In the genomic region with DNA sequence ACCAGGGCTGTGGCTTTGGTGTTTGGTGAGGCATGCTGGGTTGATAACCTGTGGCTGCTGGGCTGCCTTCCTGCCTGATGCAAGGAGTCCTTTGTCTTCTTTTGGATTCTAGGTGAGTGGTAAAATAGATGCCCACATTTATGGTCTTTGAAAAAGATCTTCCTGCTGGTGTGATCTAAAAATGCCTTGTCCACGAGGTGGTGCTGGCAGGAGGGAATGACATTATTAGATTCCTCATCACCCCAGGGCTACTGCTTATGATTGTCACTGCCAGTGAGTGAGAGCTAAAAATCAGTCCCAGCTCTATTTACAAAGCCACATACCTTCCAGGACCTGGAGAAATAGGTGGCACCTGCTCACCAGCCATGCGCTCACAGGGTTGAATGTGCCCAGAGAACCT, we compare ENCODE assay signal across 18 cellular contexts.
DNase-seq lines count a peak whose midpoint lies in the region; ATAC-seq and TF ChIP-seq lines count a peak whose summit lies in the region.
"Had no signal": no experiment of that assay in that cellular context is flagged by ENCODE, and none has a peak within 500 bp of the region (broad histone marks: within the 10 kb centered on the region; RNA-seq: fewer than 3 reads in every experiment).

No MANE protein-coding gene starts in this region.

- no peaks in the 10 kb centered on the region for H3K79me2 ChIP-seq in mammary epithelial cell (ENCODE audit: insufficient read depth, low read length)

- H3K36me3 ChIP-seq in breast epithelium (no peaks in the 10 kb centered on the region), mammary epithelial cell (ENCODE audit: insufficient read depth, low read length) (no peaks in the 10 kb centered on the region)
- H3K36me3 ChIP-seq: pancreas, vagina had no signal

- in situ Hi-C loops in mammary epithelial cell (cut with MboI; ENCODE audit: low sequenced_read_pairs in 2 of 2) = loop anchor here (5.0 to 25.0 kb wide), 4 partner anchors 120 to 340 kb away; no protein-coding TSS in a partner anchor

- H2AFZ ChIP-seq in mammary epithelial cell (ENCODE audit: low read depth, low read length) = no peak overlapping the region

- intact Hi-C loops in MCF 10A (cut with micrococcal nuclease) (loop anchor here (1.0 to 10.0 kb wide), 2 partner anchors 32 to 337 kb away; no protein-coding TSS in a partner anchor), breast epithelium (cut with DNase I; ENCODE audit: low total_unique reads) (no loop called here), mammary epithelial cell (cut with micrococcal nuclease) (no loop called here)

- H3K4me1 ChIP-seq in breast epithelium = no peaks in the 10 kb centered on the region
- H3K4me1 ChIP-seq in mammary epithelial cell (ENCODE audit: insufficient read depth, low read length) = no peaks in the 10 kb centered on the region
- H3K4me1 ChIP-seq: pancreas, vagina had no signal

- H3K9ac ChIP-seq in mammary epithelial cell (ENCODE audit: insufficient read depth, low read length) = no peak overlapping the region

- H3K27me3 ChIP-seq in breast epithelium = no peaks in the 10 kb centered on the region
- peaks cover 5% of the 10 kb centered on the region for H3K27me3 ChIP-seq in mammary epithelial cell (ENCODE audit: insufficient read depth, low read length)
- H3K27me3 ChIP-seq: pancreas, vagina had no signal

- H3K27ac ChIP-seq in breast epithelium (no peak overlapping the region), mammary epithelial cell (ENCODE audit: insufficient read depth, low read depth, low read length) (no peak overlapping the region)
- H3K27ac ChIP-seq: pancreas, SK-N-MC, vagina had no signal

- CTCF ChIA-PET in MCF 10A (lab: Yijun Ruan, JAX) = interaction anchor here (0.6 to 9.8 kb wide), 4 partner anchors 120 to 384 kb away, joined by 3 to 279 read pairs (median 6); no protein-coding TSS in a partner anchor
- CTCF ChIA-PET in mammary epithelial cell (lab: Charles Lee; ENCODE audit: low non-redundant PET) = no interaction called here
- CTCF ChIA-PET in WTC11 (lab: Charles Lee) = interaction anchor here (0.6 to 1.0 kb wide), 2 partner anchors 121 to 314 kb away, joined by 3 to 4 read pairs; partner anchors contain the start of gene KALRN

- no TSS peak for BruUV-seq in MCF 10A (replicated peaks; lab: Mats Ljungman, UMichigan)
- BruUV-seq in mammary epithelial cell (replicated peaks; lab: Mats Ljungman, UMichigan) = no TSS peak

- dilution Hi-C loops in mammary epithelial cell (cut with HindIII; ENCODE audit: low sequenced_read_pairs) = no loop called here

- DNase-seq in MCF 10A (ENCODE audit: unreplicated experiment) (peak; percentile 11), breast epithelium (ENCODE audit: low spot score in 2 of 2) (no peak), NCI-H146 treated with DMSO at 0.1 percent for 48 hours (lab: John Stamatoyannopoulos, UW; ENCODE audit: unreplicated experiment) (peak; percentile 95), mammary epithelial cell (peak; percentile 3), WTC11 (ENCODE audit: low spot score) (no peak), osteocyte (ENCODE audit: extremely low spot score, unreplicated experiment) (no peak)
- DNase-seq: activated CD4-positive, alpha-beta T cell treated with anti-CD3 and anti-CD28 coated beads, Interleukin-2, amount 50 U/mL, for 1 hour; Caco-2; endodermal cell; NCI-H1048; NCI-H226; pancreas; stimulated activated CD4-positive, alpha-beta T cell treated with anti-CD3 and anti-CD28 coated beads, Interleukin-4, amount 100 ng/mL, for 1 hour had no signal

- no peak for ATAC-seq in WTC11
- no peak for ATAC-seq in activated CD4-positive, CD25-positive, alpha-beta regulatory T cell treated with anti-CD3 and anti-CD28 coated beads, Interleukin-2, amount 50 U/mL, for 24 hours
- ATAC-seq: pancreas had no signal

- peaks cover 77% of the 10 kb centered on the region for H3K27me3 Mint-ChIP-seq in MCF 10A (ENCODE audit: insufficient read depth, unreplicated experiment)
- H3K27me3 Mint-ChIP-seq in nephron (ENCODE audit: low read depth) = no peaks in the 10 kb centered on the region
- H3K27me3 Mint-ChIP-seq in WTC11 (ENCODE audit: low read depth) = no peaks in the 10 kb centered on the region
- peaks cover 9% of the 10 kb centered on the region for H3K27me3 Mint-ChIP-seq in osteocyte (ENCODE audit: unreplicated experiment)

- no peak for TF ChIP-seq CTCF in MCF 10A (IDR thresholded peaks at IDR 0.05; ENCODE audit: unreplicated experiment)
- TF ChIP-seq CTCF in breast epithelium (IDR thresholded peaks at IDR 0.05) = no peak
- TF ChIP-seq CTCF in mammary epithelial cell (conservative IDR thresholded peaks at IDR 0.05 in 1 of 2, IDR thresholded peaks at IDR 0.05 in 1 of 2; ENCODE audit: extremely low read depth in 1 of 2, insufficient read depth in 1 of 2, low read depth in 1 of 2, low read length in 2 of 2) = peak in 1 of 2 donors; percentile 21
- no peak for TF ChIP-seq CTCF in nephron (IDR thresholded peaks at IDR 0.05; ENCODE audit: unreplicated experiment in 3 of 3)
- TF ChIP-seq CTCF in WTC11 (IDR thresholded peaks at IDR 0.05) = no peak
- no peak for TF ChIP-seq CTCF in osteocyte (IDR thresholded peaks at IDR 0.05)

- H3K4me3 Mint-ChIP-seq in MCF 10A (ENCODE audit: unreplicated experiment) = no peak overlapping the region
- H3K4me3 Mint-ChIP-seq in nephron = no peak overlapping the region
- no peak overlapping the region for H3K4me3 Mint-ChIP-seq in WTC11
- no peak overlapping the region for H3K4me3 Mint-ChIP-seq in osteocyte (ENCODE audit: unreplicated experiment)
- H3K4me3 Mint-ChIP-seq: endodermal cell, IgD-negative memory B cell had no signal

- H3K9me3 ChIP-seq in breast epithelium (no peaks in the 10 kb centered on the region), mammary epithelial cell (replicated peaks; ENCODE audit: insufficient read depth, low read length) (no peaks in the 10 kb centered on the region)
- H3K9me3 ChIP-seq: Caco-2, pancreas, vagina had no signal

- H3K4me2 ChIP-seq in mammary epithelial cell (ENCODE audit: insufficient read depth, low read depth, low read length) = no peak overlapping the region

- no peaks in the 10 kb centered on the region for H3K36me3 Mint-ChIP-seq in MCF 10A (ENCODE audit: insufficient read depth, unreplicated experiment)
- H3K36me3 Mint-ChIP-seq in nephron (ENCODE audit: low read depth) = peaks cover 21% of the 10 kb centered on the region
- no peaks in the 10 kb centered on the region for H3K36me3 Mint-ChIP-seq in WTC11
- H3K36me3 Mint-ChIP-seq in osteocyte (ENCODE audit: unreplicated experiment) = no peaks in the 10 kb centered on the region
- H3K36me3 Mint-ChIP-seq: IgD-negative memory B cell had no signal

- no peaks in the 10 kb centered on the region for H3K9me3 Mint-ChIP-seq in MCF 10A (ENCODE audit: unreplicated experiment)
- no peaks in the 10 kb centered on the region for H3K9me3 Mint-ChIP-seq in nephron
- peaks cover 5% of the 10 kb centered on the region for H3K9me3 Mint-ChIP-seq in WTC11
- H3K9me3 Mint-ChIP-seq in osteocyte (ENCODE audit: unreplicated experiment) = no peaks in the 10 kb centered on the region
- H3K9me3 Mint-ChIP-seq: endodermal cell had no signal

- no peak for TF ChIP-seq POLR2A in breast epithelium (IDR thresholded peaks at IDR 0.05)

- no peaks in the 10 kb centered on the region for H3K4me1 Mint-ChIP-seq in MCF 10A (ENCODE audit: insufficient read depth, unreplicated experiment)
- H3K4me1 Mint-ChIP-seq in nephron = peaks cover 17% of the 10 kb centered on the region
- peaks cover 5% of the 10 kb centered on the region; the same call in 1 of the 2 replicates for H3K4me1 Mint-ChIP-seq in WTC11
- peaks cover 4% of the 10 kb centered on the region for H3K4me1 Mint-ChIP-seq in osteocyte (ENCODE audit: unreplicated experiment)
- H3K4me1 Mint-ChIP-seq: endodermal cell, IgD-negative memory B cell had no signal

- H4K20me1 ChIP-seq in mammary epithelial cell (ENCODE audit: insufficient read depth, low read length) = no peaks in the 10 kb centered on the region

- 50% methylated on average over 2 of the region's 2 CpGs for WGBS in mammary epithelial cell (ENCODE audit: low coverage, missing lambda C conversion rate)

- H3K27ac Mint-ChIP-seq in MCF 10A (ENCODE audit: low read depth, unreplicated experiment) (no peak overlapping the region), nephron (peak overlapping the region in 2 of 3 experiments; percentile 9 to 72), WTC11 (no peak overlapping the region), osteocyte (ENCODE audit: unreplicated experiment) (no peak overlapping the region)
- H3K27ac Mint-ChIP-seq: endodermal cell, IgD-negative memory B cell had no signal

- POLR2A ChIA-PET in MCF 10A (lab: Yijun Ruan, JAX) (no interaction called here), WTC11 (lab: Charles Lee) (no interaction called here)

- H3K4me3 ChIP-seq in breast epithelium = no peak overlapping the region
- no peak overlapping the region for H3K4me3 ChIP-seq in mammary epithelial cell (replicated peaks in 1 of 3; ENCODE audit: insufficient read depth in 1 of 3, low read depth in 2 of 3, low read length in 3 of 3)
- H3K4me3 ChIP-seq: pancreas, SK-N-MC, vagina had no signal

TF ChIP-seq in WTC11, 78 proteins besides CTCF, POLR2A, EP300 and RAD21:
- TF ChIP-seq RELA (CRISPR knock-in tag; IDR thresholded peaks at IDR 0.05; ENCODE audit: borderline replicate concordance) (no peak), PRRX2 (CRISPR knock-in tag; IDR thresholded peaks at IDR 0.05) (no peak), ZNF671 (CRISPR knock-in tag; IDR thresholded peaks at IDR 0.05) (no peak), HMGXB4 (CRISPR knock-in tag; IDR thresholded peaks at IDR 0.05) (no peak), CBFB (CRISPR knock-in tag; IDR thresholded peaks at IDR 0.05; ENCODE audit: low read depth) (no peak)

Comparison
In these comparisons a context has a peak if more than half of its experiments do, and no peak if none do; other contexts are left out.
1. DNase-seq: peak in MCF 10A (single experiment), NCI-H146 treated with DMSO at 0.1 percent for 48 hours (single experiment) and mammary epithelial cell (single experiment); none in breast epithelium (0 of 2), WTC11 (single experiment) and osteocyte (single experiment).
2. H3K27ac Mint-ChIP-seq: peak in nephron (2 of 3); none in MCF 10A (single experiment), WTC11 (single experiment) and osteocyte (single experiment).